In genomic region chr5:110329955-110330354, GRCh38 we compare ENCODE assay signal across 14 cellular contexts.
DNase-seq lines count a peak whose midpoint lies in the region; TF ChIP-seq lines count a peak whose summit lies in the region.
"Had no signal": no experiment of that assay in that cellular context is flagged by ENCODE, and none has a peak within 500 bp of the region (broad histone marks: within the 10 kb centered on the region; RNA-seq: fewer than 3 reads in every experiment).

No MANE protein-coding gene starts in this region.

- H3K27ac ChIP-seq in WERI-Rb-1 (peak overlapping the region; percentile 31; the same call in 1 of the 2 replicates), trophoblast cell (ENCODE audit: low read depth, low read length) (peak overlapping the region; percentile 34), dorsolateral prefrontal cortex (no peak overlapping the region), Karpas-422 (ENCODE audit: low read length) (no peak overlapping the region)
- H3K27ac ChIP-seq: A549, C4-2B had no signal

- no peak overlapping the region for H3K23ac ChIP-seq in trophoblast cell (ENCODE audit: low read length)

- H3K9me3 ChIP-seq in WERI-Rb-1 (ENCODE audit: severe bottlenecking) (peaks cover 2% of the 10 kb centered on the region), trophoblast cell (ENCODE audit: insufficient read depth, low read depth, low read length) (no peaks in the 10 kb centered on the region), Karpas-422 (ENCODE audit: low read length) (no peaks in the 10 kb centered on the region)
- H3K9me3 ChIP-seq: A549, BE2C, HAP-1 had no signal

- no peaks in the 10 kb centered on the region for H3K9me2 ChIP-seq in Karpas-422 (replicated peaks; ENCODE audit: insufficient read depth, low read length)

- no peak overlapping the region for H3K18ac ChIP-seq in trophoblast cell (ENCODE audit: low read length)

- intact Hi-C loops in cardiac septum (cut with DNase I): no loop called here
- intact Hi-C loops in dorsolateral prefrontal cortex (cut with DNase I): no loop called here

- peak overlapping the region; percentile 10 for H2BK120ac ChIP-seq in trophoblast cell (ENCODE audit: insufficient read depth, low read length, poor library complexity)

- no peak overlapping the region for H2BK5ac ChIP-seq in trophoblast cell (ENCODE audit: low read depth, low read length, poor library complexity)

- H4K12ac ChIP-seq in trophoblast cell (ENCODE audit: low read depth, low read length): no peak overlapping the region

- no peak overlapping the region for H3K14ac ChIP-seq in trophoblast cell (ENCODE audit: low read length)

- H3K4me2 ChIP-seq in trophoblast cell (ENCODE audit: low read length): peak overlapping the region; percentile 36
- no peak overlapping the region for H3K4me2 ChIP-seq in Karpas-422 (ENCODE audit: low read depth, low read length, poor library complexity, severe bottlenecking)
- H3K4me2 ChIP-seq: A549 had no signal

- no peaks in the 10 kb centered on the region for H3K27me3 ChIP-seq in WERI-Rb-1 (ENCODE audit: insufficient read depth, low read depth, severe bottlenecking)
- no peaks in the 10 kb centered on the region for H3K27me3 ChIP-seq in trophoblast cell (ENCODE audit: insufficient read depth, low read length)
- H3K27me3 ChIP-seq in dorsolateral prefrontal cortex: no peaks in the 10 kb centered on the region
- no peaks in the 10 kb centered on the region for H3K27me3 ChIP-seq in Karpas-422 (ENCODE audit: low read length)
- H3K27me3 ChIP-seq: BE2C had no signal

- no peak overlapping the region for H3K4ac ChIP-seq in trophoblast cell (ENCODE audit: low read depth, low read length)

- WGBS in trophoblast cell (ENCODE audit: extremely low coverage, insufficient coverage, insufficient read length): no CpG with 5 or more reads among the region's 2 CpGs

- no peak overlapping the region for H2AK5ac ChIP-seq in trophoblast cell (ENCODE audit: low read length)

- H3K36me3 ChIP-seq in WERI-Rb-1 (no peaks in the 10 kb centered on the region), trophoblast cell (ENCODE audit: control insufficient read depth in 1 of 2, insufficient read depth in 2 of 2, low read length in 2 of 2) (no peaks in the 10 kb centered on the region), Karpas-422 (ENCODE audit: insufficient read depth, low read length) (no peaks in the 10 kb centered on the region)
- H3K36me3 ChIP-seq: BE2C, HAP-1 had no signal

- peak; percentile 21 for DNase-seq in DMS 273 (lab: John Stamatoyannopoulos, UW; ENCODE audit: unreplicated experiment)
- DNase-seq in ELF-1 (ENCODE audit: low read depth, low spot score): peak; percentile 4
- DNase-seq in WERI-Rb-1: peak; percentile 18
- peak in 1 of 2 donors; percentile 58 for DNase-seq in trophoblast cell
- DNase-seq in cardiac septum (ENCODE audit: low spot score): no peak
- DNase-seq in dorsolateral prefrontal cortex: no peak
- no peak for DNase-seq in Karpas-422
- DNase-seq: BE2C; CD4-positive, alpha-beta memory T cell; GOT3 had no signal

- H3K4me3 ChIP-seq in WERI-Rb-1 (ENCODE audit: low read depth, low read length) (no peak overlapping the region), trophoblast cell (ENCODE audit: low read depth, low read length) (no peak overlapping the region), dorsolateral prefrontal cortex (no peak overlapping the region), Karpas-422 (ENCODE audit: low read length) (no peak overlapping the region)
- H3K4me3 ChIP-seq: A549, GM12878, HAP-1 had no signal

- H3K79me2 ChIP-seq in trophoblast cell (ENCODE audit: control insufficient read depth, insufficient read depth, low read length, poor library complexity) (no peaks in the 10 kb centered on the region), Karpas-422 (ENCODE audit: low read length) (no peaks in the 10 kb centered on the region)

- no peak for TF ChIP-seq CTCF in WERI-Rb-1 (IDR thresholded peaks at IDR 0.05; ENCODE audit: low read depth, low read length)
- no peak for TF ChIP-seq CTCF in dorsolateral prefrontal cortex (IDR thresholded peaks at IDR 0.05 in 54 of 56, conservative IDR thresholded peaks at IDR 0.05 in 2 of 56; ENCODE audit: low read depth in 1 of 56, partially characterized antibody in 56 of 56)

- no peak overlapping the region for H4K8ac ChIP-seq in trophoblast cell (ENCODE audit: low read depth, low read length)

- no peaks in the 10 kb centered on the region for H4K20me1 ChIP-seq in Karpas-422 (ENCODE audit: insufficient read depth, low read depth, low read length)

- H2AFZ ChIP-seq in trophoblast cell (ENCODE audit: insufficient read depth, low read length, poor library complexity) (no peak overlapping the region), Karpas-422 (ENCODE audit: low read length) (no peak overlapping the region)

- no peak overlapping the region for H3K9ac ChIP-seq in trophoblast cell (ENCODE audit: low read length)
- no peak overlapping the region for H3K9ac ChIP-seq in Karpas-422 (ENCODE audit: low read length)

- H4K91ac ChIP-seq in trophoblast cell (ENCODE audit: low read depth, low read length): no peak overlapping the region

- H3K79me1 ChIP-seq in trophoblast cell (ENCODE audit: low read length): peaks cover 2% of the 10 kb centered on the region

- H3K4me1 ChIP-seq in trophoblast cell (ENCODE audit: control insufficient read depth in 1 of 2, insufficient read depth in 2 of 2, low read length in 2 of 2): peaks cover 3 to 8% of the 10 kb centered on the region in 2 experiments
- no peaks in the 10 kb centered on the region for H3K4me1 ChIP-seq in Karpas-422 (ENCODE audit: low read length)
- H3K4me1 ChIP-seq: A549, HAP-1 had no signal

- peak overlapping the region; percentile 65 for H2BK12ac ChIP-seq in trophoblast cell (ENCODE audit: low read length)

Comparison
In these comparisons a context has a peak if more than half of its experiments do, and no peak if none do; other contexts are left out.
1. DNase-seq: peak in DMS 273 (single experiment), ELF-1 (single experiment) and WERI-Rb-1 (single experiment); none in cardiac septum (single experiment), dorsolateral prefrontal cortex (0 of 10) and Karpas-422 (single experiment).
2. H3K27ac ChIP-seq: peak in WERI-Rb-1 (single experiment) and trophoblast cell (single experiment); none in dorsolateral prefrontal cortex (0 of 59) and Karpas-422 (single experiment).